ENCODE assay signal across 1 cellular context in the genomic region with DNA sequence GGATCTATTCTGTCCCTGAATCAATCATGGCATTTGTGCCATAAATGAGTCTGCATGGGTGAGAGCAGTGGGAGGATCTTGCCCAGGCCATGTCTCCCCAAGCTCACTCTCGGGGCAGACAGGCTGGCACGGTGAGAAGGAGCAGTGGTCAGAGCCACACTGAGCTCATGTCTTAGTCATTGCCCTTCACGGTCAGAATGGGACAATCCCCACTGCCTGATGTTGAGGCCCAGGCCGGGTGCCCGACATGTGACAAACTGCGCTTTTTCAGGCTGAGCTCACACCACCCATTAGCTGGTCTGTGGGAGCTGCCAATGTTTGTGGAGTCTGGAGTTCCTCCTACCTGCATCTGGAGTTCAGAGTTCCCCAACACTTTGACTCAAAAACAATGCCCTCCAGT.
TF ChIP-seq lines count a peak whose summit lies in the region.

No MANE protein-coding gene starts in this region.

TF ChIP-seq in HepG2, 621 proteins besides CTCF, POLR2A, EP300 and RAD21 (continued from another document):
- TF ChIP-seq, protein P1, sequence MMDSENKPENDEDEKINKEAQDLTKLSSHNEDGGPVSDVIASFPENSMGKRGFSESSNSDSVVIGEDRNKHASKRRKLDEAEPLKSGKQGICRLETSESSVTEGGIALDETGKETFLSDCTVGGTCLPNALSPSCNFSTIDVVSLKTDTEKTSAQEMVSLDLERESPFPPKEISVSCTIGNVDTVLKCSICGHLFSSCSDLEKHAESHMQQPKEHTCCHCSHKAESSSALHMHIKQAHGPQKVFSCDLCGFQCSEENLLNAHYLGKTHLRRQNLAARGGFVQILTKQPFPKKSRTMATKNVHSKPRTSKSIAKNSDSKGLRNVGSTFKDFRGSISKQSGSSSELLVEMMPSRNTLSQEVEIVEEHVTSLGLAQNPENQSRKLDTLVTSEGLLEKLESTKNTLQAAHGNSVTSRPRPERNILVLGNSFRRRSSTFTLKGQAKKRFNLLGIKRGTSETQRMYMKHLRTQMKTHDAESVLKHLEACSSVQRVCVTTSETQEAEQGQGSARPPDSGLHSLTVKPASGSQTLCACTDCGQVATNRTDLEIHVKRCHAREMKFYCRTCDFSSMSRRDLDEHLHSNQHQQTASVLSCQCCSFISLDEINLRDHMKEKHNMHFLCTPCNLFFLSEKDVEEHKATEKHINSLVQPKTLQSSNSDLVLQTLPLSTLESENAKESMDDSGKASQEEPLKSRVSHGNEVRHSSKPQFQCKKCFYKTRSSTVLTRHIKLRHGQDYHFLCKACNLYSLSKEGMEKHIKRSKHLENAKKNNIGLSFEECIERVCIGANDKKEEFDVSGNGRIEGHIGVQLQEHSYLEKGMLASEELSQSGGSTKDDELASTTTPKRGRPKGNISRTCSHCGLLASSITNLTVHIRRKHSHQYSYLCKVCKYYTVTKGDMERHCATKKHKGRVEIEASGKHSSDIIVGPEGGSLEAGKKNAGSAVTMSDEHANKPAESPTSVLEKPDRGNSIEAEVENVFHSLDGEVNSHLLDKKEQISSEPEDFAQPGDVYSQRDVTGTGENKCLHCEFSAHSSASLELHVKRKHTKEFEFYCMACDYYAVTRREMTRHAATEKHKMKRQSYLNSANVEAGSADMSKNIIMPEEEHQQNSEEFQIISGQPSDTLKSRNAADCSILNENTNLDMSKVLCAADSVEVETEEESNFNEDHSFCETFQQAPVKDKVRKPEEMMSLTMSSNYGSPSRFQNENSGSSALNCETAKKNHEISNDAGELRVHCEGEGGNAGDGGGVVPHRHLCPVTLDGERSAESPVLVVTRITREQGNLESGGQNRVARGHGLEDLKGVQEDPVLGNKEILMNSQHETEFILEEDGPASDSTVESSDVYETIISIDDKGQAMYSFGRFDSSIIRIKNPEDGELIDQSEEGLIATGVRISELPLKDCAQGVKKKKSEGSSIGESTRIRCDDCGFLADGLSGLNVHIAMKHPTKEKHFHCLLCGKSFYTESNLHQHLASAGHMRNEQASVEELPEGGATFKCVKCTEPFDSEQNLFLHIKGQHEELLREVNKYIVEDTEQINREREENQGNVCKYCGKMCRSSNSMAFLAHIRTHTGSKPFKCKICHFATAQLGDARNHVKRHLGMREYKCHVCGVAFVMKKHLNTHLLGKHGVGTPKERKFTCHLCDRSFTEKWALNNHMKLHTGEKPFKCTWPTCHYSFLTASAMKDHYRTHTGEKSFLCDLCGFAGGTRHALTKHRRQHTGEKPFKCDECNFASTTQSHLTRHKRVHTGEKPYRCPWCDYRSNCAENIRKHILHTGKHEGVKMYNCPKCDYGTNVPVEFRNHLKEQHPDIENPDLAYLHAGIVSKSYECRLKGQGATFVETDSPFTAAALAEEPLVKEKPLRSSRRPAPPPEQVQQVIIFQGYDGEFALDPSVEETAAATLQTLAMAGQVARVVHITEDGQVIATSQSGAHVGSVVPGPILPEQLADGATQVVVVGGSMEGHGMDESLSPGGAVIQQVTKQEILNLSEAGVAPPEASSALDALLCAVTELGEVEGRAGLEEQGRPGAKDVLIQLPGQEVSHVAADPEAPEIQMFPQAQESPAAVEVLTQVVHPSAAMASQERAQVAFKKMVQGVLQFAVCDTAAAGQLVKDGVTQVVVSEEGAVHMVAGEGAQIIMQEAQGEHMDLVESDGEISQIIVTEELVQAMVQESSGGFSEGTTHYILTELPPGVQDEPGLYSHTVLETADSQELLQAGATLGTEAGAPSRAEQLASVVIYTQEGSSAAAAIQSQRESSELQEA (CRISPR knock-in tag; IDR thresholded peaks at IDR 0.05; ENCODE audit: not compliant biosample characterization): no peak
- TF ChIP-seq ZNF788 (CRISPR knock-in tag; IDR thresholded peaks at IDR 0.05; ENCODE audit: borderline replicate concordance): no peak
- TF ChIP-seq ZNF816 (CRISPR knock-in tag; IDR thresholded peaks at IDR 0.05; ENCODE audit: borderline replicate concordance): no peak
- no peak for TF ChIP-seq BCL6 (CRISPR knock-in tag; IDR thresholded peaks at IDR 0.05)
- TF ChIP-seq KLF15 (CRISPR knock-in tag; IDR thresholded peaks at IDR 0.05; ENCODE audit: borderline replicate concordance): no peak
- TF ChIP-seq ZNF761 (CRISPR knock-in tag; conservative IDR thresholded peaks at IDR 0.05): no peak
- TF ChIP-seq RXRA (CRISPR knock-in tag; IDR thresholded peaks at IDR 0.05): no peak
- TF ChIP-seq, protein P2, sequence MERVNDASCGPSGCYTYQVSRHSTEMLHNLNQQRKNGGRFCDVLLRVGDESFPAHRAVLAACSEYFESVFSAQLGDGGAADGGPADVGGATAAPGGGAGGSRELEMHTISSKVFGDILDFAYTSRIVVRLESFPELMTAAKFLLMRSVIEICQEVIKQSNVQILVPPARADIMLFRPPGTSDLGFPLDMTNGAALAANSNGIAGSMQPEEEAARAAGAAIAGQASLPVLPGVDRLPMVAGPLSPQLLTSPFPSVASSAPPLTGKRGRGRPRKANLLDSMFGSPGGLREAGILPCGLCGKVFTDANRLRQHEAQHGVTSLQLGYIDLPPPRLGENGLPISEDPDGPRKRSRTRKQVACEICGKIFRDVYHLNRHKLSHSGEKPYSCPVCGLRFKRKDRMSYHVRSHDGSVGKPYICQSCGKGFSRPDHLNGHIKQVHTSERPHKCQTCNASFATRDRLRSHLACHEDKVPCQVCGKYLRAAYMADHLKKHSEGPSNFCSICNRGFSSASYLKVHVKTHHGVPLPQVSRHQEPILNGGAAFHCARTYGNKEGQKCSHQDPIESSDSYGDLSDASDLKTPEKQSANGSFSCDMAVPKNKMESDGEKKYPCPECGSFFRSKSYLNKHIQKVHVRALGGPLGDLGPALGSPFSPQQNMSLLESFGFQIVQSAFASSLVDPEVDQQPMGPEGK (CRISPR knock-in tag; IDR thresholded peaks at IDR 0.05): no peak
- TF ChIP-seq, protein P3, sequence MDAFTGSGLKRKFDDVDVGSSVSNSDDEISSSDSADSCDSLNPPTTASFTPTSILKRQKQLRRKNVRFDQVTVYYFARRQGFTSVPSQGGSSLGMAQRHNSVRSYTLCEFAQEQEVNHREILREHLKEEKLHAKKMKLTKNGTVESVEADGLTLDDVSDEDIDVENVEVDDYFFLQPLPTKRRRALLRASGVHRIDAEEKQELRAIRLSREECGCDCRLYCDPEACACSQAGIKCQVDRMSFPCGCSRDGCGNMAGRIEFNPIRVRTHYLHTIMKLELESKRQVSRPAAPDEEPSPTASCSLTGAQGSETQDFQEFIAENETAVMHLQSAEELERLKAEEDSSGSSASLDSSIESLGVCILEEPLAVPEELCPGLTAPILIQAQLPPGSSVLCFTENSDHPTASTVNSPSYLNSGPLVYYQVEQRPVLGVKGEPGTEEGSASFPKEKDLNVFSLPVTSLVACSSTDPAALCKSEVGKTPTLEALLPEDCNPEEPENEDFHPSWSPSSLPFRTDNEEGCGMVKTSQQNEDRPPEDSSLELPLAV (CRISPR knock-in tag; conservative IDR thresholded peaks at IDR 0.05; ENCODE audit: low read depth): no peak
- no peak for TF ChIP-seq CCDC6 (CRISPR knock-in tag; IDR thresholded peaks at IDR 0.05)
- no peak for TF ChIP-seq MYC (CRISPR knock-in tag; IDR thresholded peaks at IDR 0.05; ENCODE audit: borderline replicate concordance)
- TF ChIP-seq, protein P4, sequence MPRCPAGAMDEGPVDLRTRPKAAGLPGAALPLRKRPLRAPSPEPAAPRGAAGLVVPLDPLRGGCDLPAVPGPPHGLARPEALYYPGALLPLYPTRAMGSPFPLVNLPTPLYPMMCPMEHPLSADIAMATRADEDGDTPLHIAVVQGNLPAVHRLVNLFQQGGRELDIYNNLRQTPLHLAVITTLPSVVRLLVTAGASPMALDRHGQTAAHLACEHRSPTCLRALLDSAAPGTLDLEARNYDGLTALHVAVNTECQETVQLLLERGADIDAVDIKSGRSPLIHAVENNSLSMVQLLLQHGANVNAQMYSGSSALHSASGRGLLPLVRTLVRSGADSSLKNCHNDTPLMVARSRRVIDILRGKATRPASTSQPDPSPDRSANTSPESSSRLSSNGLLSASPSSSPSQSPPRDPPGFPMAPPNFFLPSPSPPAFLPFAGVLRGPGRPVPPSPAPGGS (CRISPR knock-in tag; IDR thresholded peaks at IDR 0.05): no peak
- TF ChIP-seq, protein P5, sequence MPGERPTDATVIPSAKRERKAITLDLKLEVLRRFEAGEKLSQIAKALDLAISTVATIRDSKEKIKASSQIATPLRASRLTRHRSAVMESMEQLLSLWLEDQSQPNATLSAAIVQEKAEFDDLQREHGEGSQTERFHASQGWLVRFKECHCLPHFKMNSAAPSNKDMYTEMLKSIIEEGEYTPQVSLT (CRISPR knock-in tag; IDR thresholded peaks at IDR 0.05; ENCODE audit: borderline replicate concordance, low read depth): no peak
- TF ChIP-seq, protein P6, sequence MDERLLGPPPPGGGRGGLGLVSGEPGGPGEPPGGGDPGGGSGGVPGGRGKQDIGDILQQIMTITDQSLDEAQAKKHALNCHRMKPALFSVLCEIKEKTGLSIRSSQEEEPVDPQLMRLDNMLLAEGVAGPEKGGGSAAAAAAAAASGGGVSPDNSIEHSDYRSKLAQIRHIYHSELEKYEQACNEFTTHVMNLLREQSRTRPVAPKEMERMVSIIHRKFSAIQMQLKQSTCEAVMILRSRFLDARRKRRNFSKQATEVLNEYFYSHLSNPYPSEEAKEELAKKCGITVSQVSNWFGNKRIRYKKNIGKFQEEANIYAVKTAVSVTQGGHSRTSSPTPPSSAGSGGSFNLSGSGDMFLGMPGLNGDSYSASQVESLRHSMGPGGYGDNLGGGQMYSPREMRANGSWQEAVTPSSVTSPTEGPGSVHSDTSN (CRISPR knock-in tag; IDR thresholded peaks at IDR 0.05): no peak
- no peak for TF ChIP-seq HNRNPUL1 (IDR thresholded peaks at IDR 0.05; ENCODE audit: low read depth, low read length)
- TF ChIP-seq ZMAT3 (CRISPR knock-in tag; conservative IDR thresholded peaks at IDR 0.05): no peak
- no peak for TF ChIP-seq ZNF282 (IDR thresholded peaks at IDR 0.05; ENCODE audit: partially characterized antibody)
TF ChIP-seq in HepG2: peak in this region for 0.
